ENCODE assay signal across 13 cellular contexts in the genomic region with DNA sequence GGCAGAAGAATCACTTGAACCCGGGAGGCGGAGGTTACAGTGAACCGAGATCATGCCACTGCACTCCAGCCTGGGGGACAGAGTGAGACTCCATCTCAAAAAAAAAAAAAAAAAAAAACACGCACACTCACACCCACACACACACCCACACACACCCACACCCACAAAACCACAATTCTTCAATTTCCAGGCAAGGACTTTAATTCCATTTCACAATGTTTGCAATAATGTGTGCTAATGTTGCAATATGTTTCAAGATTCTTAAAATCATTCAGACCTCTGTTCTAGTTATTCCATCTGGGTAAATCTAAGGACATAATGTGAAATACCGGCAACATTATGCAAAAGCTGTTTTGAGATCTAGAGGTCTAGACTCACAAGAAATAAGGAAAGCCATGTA. TPM values are rescaled to one million over a fixed set of nuclear protein-coding genes. Genes with fewer than 3 reads are reported as not detected.
A peak's percentile ranks its signal among the peaks of the same experiment; 100 is the strongest.
DNase-seq lines count a peak whose midpoint lies in the region; ATAC-seq, FAIRE-seq and TF ChIP-seq lines count a peak whose summit lies in the region.
"Had no signal": no experiment of that assay in that cellular context is flagged by ENCODE, and none has a peak within 500 bp of the region (broad histone marks: within the 10 kb centered on the region; RNA-seq: fewer than 3 reads in every experiment).

No MANE protein-coding gene starts in this region.

- no peaks in the 10 kb centered on the region for H3K27me3 ChIP-seq in GM12878 (replicated peaks in 1 of 2; ENCODE audit: control insufficient read depth in 2 of 2, insufficient read depth in 2 of 2, low read length in 1 of 2)
- H3K27me3 ChIP-seq: SJCRH30, uterus had no signal

- no peak for TF ChIP-seq POLR2A in GM12878 (IDR thresholded peaks at IDR 0.05; ENCODE audit: low read depth, low read length)

- no peaks in the 10 kb centered on the region for H3K79me2 ChIP-seq in GM12878 (ENCODE audit: control insufficient read depth, insufficient read depth, low read length)

- TF ChIP-seq RAD21 in GM12878 (IDR thresholded peaks at IDR 0.05; ENCODE audit: insufficient read depth, low read depth, low read length), result no peak

- H3K4me3 ChIP-seq in GM12878, result no peak overlapping the region
- H3K4me3 ChIP-seq: SJCRH30, uterus had no signal

- DNase-seq in activated CD4-positive, CD25-positive, alpha-beta regulatory T cell treated with anti-CD3 and anti-CD28 coated beads, Interleukin-2, amount 50 U/mL, for 72 hours, result peak; percentile 8
- peak; percentile 55 to 79 for DNase-seq in NOMO-1 (lab: John Stamatoyannopoulos, UW; ENCODE audit: unreplicated experiment in 2 of 2)
- DNase-seq in GM12878 (ENCODE audit: low read depth, low spot score), result no peak
- DNase-seq in renal cortical epithelial cell (ENCODE audit: low read depth), result peak; percentile 48
- no peak for DNase-seq in GM10248 (ENCODE audit: extremely low spot score)
- DNase-seq in pons (ENCODE audit: low spot score), result no peak
- DNase-seq: erythroblast, NCI-H1694 treated with DMSO at 0.1 percent for 48 hours, SJCRH30 had no signal

- TF ChIP-seq EP300 in GM12878 (IDR thresholded peaks at IDR 0.05; ENCODE audit: borderline replicate concordance in 1 of 2, control insufficient read depth in 1 of 2, low read depth in 2 of 2, low read length in 2 of 2), result no peak

- no TSS peak for BruUV-seq in GM12878 (replicated peaks; lab: Mats Ljungman, UMichigan)

- peaks cover 4% of the 10 kb centered on the region for H3K9me3 ChIP-seq in GM12878 (replicated peaks; ENCODE audit: control insufficient read depth, insufficient read depth, low read length)

- no peaks in the 10 kb centered on the region for H4K20me1 ChIP-seq in GM12878 (ENCODE audit: control insufficient read depth, insufficient read depth)

- 67% methylated on average over 3 of the region's 5 CpGs for WGBS in GM12878 (ENCODE audit: insufficient coverage, insufficient replicate concordance, low lambda C conversion rate, missing lambda C conversion rate)

- RAD21 ChIA-PET in GM12878 (lab: Charles Lee; ENCODE audit: unreplicated experiment), result interaction anchor here (0.8 to 1.4 kb wide), 2 partner anchors 53 to 66 kb away, joined by 3 to 4 read pairs; no protein-coding TSS in a partner anchor

- FAIRE-seq in GM12878 (lab: Jason Lieb, UNC), result no peak

- ATAC-seq in activated CD4-positive, CD25-positive, alpha-beta regulatory T cell treated with anti-CD3 and anti-CD28 coated beads, Interleukin-2, amount 50 U/mL, for 24 hours, result no peak
- ATAC-seq in GM12878 (no peak), GM18498 (IDR thresholded peaks at IDR 0.05; ENCODE audit: unreplicated experiment) (no peak)

- in situ Hi-C loops in GM12878 (cut with MboI), result no loop called here

- CTCF ChIA-PET in GM12878 (lab: Yijun Ruan, JAX) (interaction anchor here (1.5 kb wide), 2 partner anchors 16 to 18 kb away, joined by 3 read pairs; no protein-coding TSS in a partner anchor), GM10248 (lab: Yijun Ruan, JAX) (interaction anchor here (0.8 kb wide), 1 partner anchor 16 kb away, joined by 3 read pairs; no protein-coding TSS in a partner anchor)

- intact Hi-C loops in GM12878 (cut with micrococcal nuclease; ENCODE audit: unreplicated experiment), result loop anchor here (2.0 kb wide), 1 partner anchor 19 kb away; no protein-coding TSS in a partner anchor

- SMC1A ChIA-PET in GM12878 (lab: Charles Lee; ENCODE audit: uncharacterized antibody, unreplicated experiment), result interaction anchor here (0.7 to 2.8 kb wide), 5 partner anchors 16 to 54 kb away, joined by 3 to 18 read pairs (median 6); no protein-coding TSS in a partner anchor

- H2AFZ ChIP-seq in GM12878 (ENCODE audit: control insufficient read depth, low read depth, low read length), result no peak overlapping the region

- no peak overlapping the region for H3K4me2 ChIP-seq in GM12878 (ENCODE audit: control insufficient read depth, insufficient read depth)

- POLR2A ChIA-PET in GM12878 (lab: Charles Lee) (interaction anchor here (2.9 kb wide), 1 partner anchor 17 kb away, joined by 20 read pairs; no protein-coding TSS in a partner anchor), GM10248 (lab: Yijun Ruan, JAX) (no interaction called here)

- no peak overlapping the region for H3K9ac ChIP-seq in GM12878 (ENCODE audit: control insufficient read depth, insufficient read depth, low read length)

- H3K4me1 ChIP-seq in GM12878 (ENCODE audit: control insufficient read depth, insufficient read depth, low read length), result peaks cover 17% of the 10 kb centered on the region
- H3K4me1 ChIP-seq: SJCRH30, uterus had no signal

- H3K27ac ChIP-seq in GM12878 (ENCODE audit: control insufficient read depth, insufficient read depth), result peak overlapping the region; percentile 41; the same call in 1 of the 2 replicates
- H3K27ac ChIP-seq: SJCRH30, uterus had no signal

- peaks cover 4 to 17% of the 10 kb centered on the region in 2 experiments; a peak in 2 of 4 replicates for H3K36me3 ChIP-seq in GM12878 (ENCODE audit: control insufficient read depth in 2 of 2, insufficient read depth in 2 of 2, low read length in 1 of 2)
- H3K36me3 ChIP-seq: SJCRH30, uterus had no signal

- no peak for TF ChIP-seq CTCF in GM12878 (IDR thresholded peaks at IDR 0.05 in 2 of 3, conservative IDR thresholded peaks at IDR 0.05 in 1 of 3; ENCODE audit: control insufficient read depth in 2 of 3, extremely low read depth in 1 of 3, insufficient read depth in 1 of 3, low read depth in 3 of 3, low read length in 3 of 3)
- TF ChIP-seq CTCF in GM10248 (IDR thresholded peaks at IDR 0.05; ENCODE audit: control extremely low read depth, extremely low read depth, low read depth, missing control alignments), result no peak

TF ChIP-seq in GM12878, 131 proteins besides CTCF, POLR2A, EP300 and RAD21 (continues in another document):
- TF ChIP-seq MEF2B (IDR thresholded peaks at IDR 0.05; ENCODE audit: partially characterized antibody, poor library complexity, severe bottlenecking), result no peak

RNA-seq across cellular contexts. Expression of a gene that starts 28.3 kb away (rescaled TPM):
- total RNA-seq in GM12878 (2013; cell fraction: nucleolus; rRNA removed), result 69.3 and 77.6 TPM in 2 replicates
- total RNA-seq in GM12878 (2014; rRNA removed) (91.1 and 104 TPM in 2 replicates), GM12878 (2014; rRNA removed; fragmentation: Illumina TruSeq; extraction: Trizol) (78.8 and 80.3 TPM in 2 replicates), GM12878 (2021) (77.3 and 80.8 TPM in 2 replicates), renal cortical epithelial cell (1.1 and 1.6 TPM in 2 replicates)
- 37.5 TPM for polyA plus RNA-seq in GM12878 (2011; ENCODE audit: low read depth)
- polyA plus RNA-seq in GM12878 (2011; rRNA removed) (36.7 and 42.3 TPM in 2 replicates), GM12878 (2014; fragmentation: Illumina TruSeq; extraction: Trizol) (104 and 106 TPM in 2 replicates), GM12878 (2014; fragmentation: Nextera tagmentation; extraction: Ambion mirVana) (10 to 100 TPM; 13.5 to 21.4 TPM), GM12878 (2014; rRNA removed) (89.6 and 102 TPM in 2 replicates), GM12878 (2016; fragmentation: Nextera tagmentation; extraction: Ambion mirVana) (10 to 100 TPM; 55.7 to 59.8 TPM)
- 56.7 and 66.0 TPM in 2 replicates for polyA plus RNA-seq in GM12878 (2011; cell fraction: cytosol; rRNA removed)
- 16.1 and 18.3 TPM in 2 replicates for polyA plus RNA-seq in GM12878 (2011; cell fraction: nucleus; rRNA removed)
- polyA plus RNA-seq in GM12878 (2012), result 46.8 and 47.5 TPM in 2 replicates
- 32.8 and 41.3 TPM in 2 replicates for polyA minus RNA-seq in GM12878 (2011; rRNA and poly(A)+ RNA removed)
- polyA minus RNA-seq in GM12878 (2011; cell fraction: cytosol; rRNA and poly(A)+ RNA removed), result 11.4 and 17.0 TPM in 2 replicates
- polyA minus RNA-seq in GM12878 (2011; cell fraction: nucleus; rRNA and poly(A)+ RNA removed), result 11.6 and 16.5 TPM in 2 replicates
- total RNA-seq: A673 had no signal

RNA-seq across cellular contexts. Expression of a gene that starts 38.0 kb away (rescaled TPM):
- 295 and 301 TPM in 2 replicates for total RNA-seq in GM12878 (2013; cell fraction: nucleolus; rRNA removed)
- total RNA-seq in GM12878 (2014; rRNA removed), result 477 and 484 TPM in 2 replicates
- 549 and 550 TPM in 2 replicates for total RNA-seq in GM12878 (2014; rRNA removed; fragmentation: Illumina TruSeq; extraction: Trizol)
- 528 and 542 TPM in 2 replicates for total RNA-seq in GM12878 (2021)
- polyA plus RNA-seq in GM12878 (2011; ENCODE audit: low read depth), result 195 TPM
- polyA plus RNA-seq in GM12878 (2011; rRNA removed), result 460 and 571 TPM in 2 replicates
- 618 and 630 TPM in 2 replicates for polyA plus RNA-seq in GM12878 (2011; cell fraction: cytosol; rRNA removed)
- polyA plus RNA-seq in GM12878 (2011; cell fraction: nucleus; rRNA removed), result 407 and 532 TPM in 2 replicates
- polyA plus RNA-seq in GM12878 (2012), result 297 and 330 TPM in 2 replicates
- polyA plus RNA-seq in GM12878 (2014; fragmentation: Illumina TruSeq; extraction: Trizol), result 506 and 510 TPM in 2 replicates
- 10 to 100 TPM; 44.0 to 73.1 TPM for polyA plus RNA-seq in GM12878 (2014; fragmentation: Nextera tagmentation; extraction: Ambion mirVana)
- 453 and 470 TPM in 2 replicates for polyA plus RNA-seq in GM12878 (2014; rRNA removed)
- polyA plus RNA-seq in GM12878 (2016; fragmentation: Nextera tagmentation; extraction: Ambion mirVana), result 100 to 1,000 TPM; 280 to 291 TPM
- 634 and 706 TPM in 2 replicates for polyA minus RNA-seq in GM12878 (2011; rRNA and poly(A)+ RNA removed)
- 242 and 263 TPM in 2 replicates for polyA minus RNA-seq in GM12878 (2011; cell fraction: cytosol; rRNA and poly(A)+ RNA removed)
- polyA minus RNA-seq in GM12878 (2011; cell fraction: nucleus; rRNA and poly(A)+ RNA removed), result 286 and 410 TPM in 2 replicates
- 154 and 221 TPM in 2 replicates for total RNA-seq in renal cortical epithelial cell

RNA-seq across cellular contexts. Expression of a gene that starts 57.4 kb away (rescaled TPM):
- 150 and 162 TPM in 2 replicates for total RNA-seq in GM12878 (2013; cell fraction: nucleolus; rRNA removed)
- total RNA-seq in GM12878 (2014; rRNA removed) (102 and 109 TPM in 2 replicates), GM12878 (2014; rRNA removed; fragmentation: Illumina TruSeq; extraction: Trizol) (75.7 TPM in 2 replicates), GM12878 (2021) (95.1 and 95.6 TPM in 2 replicates), renal cortical epithelial cell (17.4 and 17.9 TPM in 2 replicates)
- 46.2 TPM for polyA plus RNA-seq in GM12878 (2011; ENCODE audit: low read depth)
- polyA plus RNA-seq in GM12878 (2011; rRNA removed) (85.4 and 106 TPM in 2 replicates), GM12878 (2014; fragmentation: Illumina TruSeq; extraction: Trizol) (74.4 and 83.9 TPM in 2 replicates), GM12878 (2014; fragmentation: Nextera tagmentation; extraction: Ambion mirVana) (10 to 100 TPM; 33.6 to 44.4 TPM), GM12878 (2014; rRNA removed) (62.0 and 63.9 TPM in 2 replicates), GM12878 (2016; fragmentation: Nextera tagmentation; extraction: Ambion mirVana) (10 to 100 TPM; 44.0 to 44.4 TPM)
- polyA plus RNA-seq in GM12878 (2011; cell fraction: cytosol; rRNA removed), result 81.7 and 107 TPM in 2 replicates
- 27.6 and 30.7 TPM in 2 replicates for polyA plus RNA-seq in GM12878 (2011; cell fraction: nucleus; rRNA removed)
- 61.7 and 69.7 TPM in 2 replicates for polyA plus RNA-seq in GM12878 (2012)
- 109 and 137 TPM in 2 replicates for polyA minus RNA-seq in GM12878 (2011; rRNA and poly(A)+ RNA removed)
- 43.7 and 54.0 TPM in 2 replicates for polyA minus RNA-seq in GM12878 (2011; cell fraction: cytosol; rRNA and poly(A)+ RNA removed)
- 14.7 and 19.8 TPM in 2 replicates for polyA minus RNA-seq in GM12878 (2011; cell fraction: nucleus; rRNA and poly(A)+ RNA removed)

Comparison
In these comparisons a context has a peak if more than half of its experiments do, and no peak if none do; other contexts are left out.
1. DNase-seq: peak in activated CD4-positive, CD25-positive, alpha-beta regulatory T cell treated with anti-CD3 and anti-CD28 coated beads, Interleukin-2, amount 50 U/mL, for 72 hours (single experiment), NOMO-1 (2 of 2) and renal cortical epithelial cell (single experiment); none in GM12878 (single experiment), GM10248 (single experiment) and pons (single experiment).
2. RNA of a gene that starts 28.3 kb away (total RNA-seq): 69.3 to 104 TPM in GM12878; 1.1 to 1.6 TPM in renal cortical epithelial cell; every median in the first group is over 10 times any median in the second.